Comparison of ENCODE assay signal across 18 cellular contexts in genomic region chr19:35159606-35160005, GRCh38. TPM values are rescaled to one million over a fixed set of nuclear protein-coding genes. Genes with fewer than 3 reads are reported as not detected.
"Had no signal": no experiment of that assay in that cellular context is flagged by ENCODE, and none has a peak within 500 bp of the region (broad histone marks: within the 10 kb centered on the region; RNA-seq: fewer than 3 reads in every experiment).

No MANE protein-coding gene starts in this region.

- ATAC-seq: activated naive CD8-positive, alpha-beta T cell treated with anti-CD3 and anti-CD28 coated beads, Interleukin-2, amount 50 U/mL, for 24 hours; left cardiac atrium; natural killer cell; right cardiac atrium had no signal

- H3K27me3 ChIP-seq: vagina had no signal

- DNase-seq: activated CD4-positive, alpha-beta T cell treated with anti-CD3 and anti-CD28 coated beads, Interleukin-2, amount 50 U/mL, for 4 hours; activated CD8-positive, alpha-beta memory T cell treated with anti-CD3 and anti-CD28 coated beads, Interleukin-2, amount 50 U/mL, for 4 hours; activated naive CD8-positive, alpha-beta T cell treated with anti-CD3 and anti-CD28 coated beads, Interleukin-2, amount 50 U/mL, for 24 hours; foreskin melanocyte; head of caudate nucleus; left cardiac atrium; mammary epithelial cell; natural killer cell; nucleus accumbens; right cardiac atrium; small intestine had no signal

- H3K4me3 Mint-ChIP-seq: activated naive CD8-positive, alpha-beta T cell treated with anti-CD3 and anti-CD28 coated beads, Interleukin-2, amount 50 U/mL, for 24 hours; natural killer cell had no signal

- H3K9me3 ChIP-seq: vagina had no signal

- H3K27ac ChIP-seq: tibial nerve, vagina had no signal

- H3K4me3 ChIP-seq: tibial nerve, vagina had no signal

- H3K27ac Mint-ChIP-seq: activated T-helper 2 cell treated with anti-CD3 and anti-CD28 coated beads, Interferon-gamma antibody, Interleukin-2, Interleukin-4, amounts not matched to agents 10 μg/mL and 5 μg/mL and 100 μg/mL, durations not matched to agents 14 hours and 24 hours and 36 hours; progenitor cell of endocrine pancreas had no signal

- H3K27me3 Mint-ChIP-seq: activated naive CD8-positive, alpha-beta T cell treated with anti-CD3 and anti-CD28 coated beads, Interleukin-2, amount 50 U/mL, for 24 hours had no signal

RNA-seq across cellular contexts. Expression of gene FXYD7, which starts 16.6 kb away (rescaled TPM):
- total RNA-seq: activated T-helper 2 cell treated with anti-CD3 and anti-CD28 coated beads, Interferon-gamma antibody, Interleukin-2, Interleukin-4, amounts not matched to agents 10 μg/mL and 5 μg/mL and 100 μg/mL, durations not matched to agents 14 hours and 24 hours and 36 hours; astrocyte; left cardiac atrium; progenitor cell of endocrine pancreas had no signal

RNA-seq across cellular contexts. Expression of gene FXYD1, which starts 21.0 kb away (rescaled TPM):
- total RNA-seq: natural killer cell, progenitor cell of endocrine pancreas had no signal

RNA-seq across cellular contexts. Expression of gene LGI4, which starts 24.7 kb away (rescaled TPM):
- total RNA-seq: progenitor cell of endocrine pancreas had no signal

RNA-seq across cellular contexts. Expression of gene FXYD3, which starts 44.0 kb away (rescaled TPM):
- total RNA-seq: activated T-helper 2 cell treated with anti-CD3 and anti-CD28 coated beads, Interferon-gamma antibody, Interleukin-2, Interleukin-4, amounts not matched to agents 10 μg/mL and 5 μg/mL and 100 μg/mL, durations not matched to agents 14 hours and 24 hours and 36 hours; astrocyte; mononuclear cell; natural killer cell; T-helper 2 cell treated with Interferon-gamma antibody and Interleukin-4, amounts not matched to agents 100 ng/mL and 5 ng/mL, for 36 hours had no signal
